In genomic region chr15:48710952-48711495, GRCh38 we compare ENCODE assay signal across 24 cellular contexts.
DNase-seq lines count a peak whose midpoint lies in the region; ATAC-seq and TF ChIP-seq lines count a peak whose summit lies in the region.
"Had no signal": no experiment of that assay in that cellular context is flagged by ENCODE, and none has a peak within 500 bp of the region (broad histone marks: within the 10 kb centered on the region; RNA-seq: fewer than 3 reads in every experiment).

No MANE protein-coding gene starts in this region.

- no peak for ATAC-seq in stimulated activated effector memory CD8-positive, alpha-beta T cell treated with anti-CD3 and anti-CD28 coated beads, Interleukin-12 subunit alpha, Interleukin-12 subunit beta, amount 100 ng/mL, for 72 hours
- ATAC-seq in natural killer cell: no peak
- ATAC-seq: activated T-helper 17 cell treated with anti-CD3 and anti-CD28 coated beads, Interleukin-2, amount 50 U/mL, for 72 hours; body of pancreas; left cardiac atrium; natural killer cell treated with Interleukin-12 subunit alpha and Interleukin-12 subunit beta and Interleukin-15 and Interleukin-18, amount 100 ng/mL, for 72 hours had no signal

- H3K4me3 Mint-ChIP-seq in stimulated activated effector memory CD8-positive, alpha-beta T cell treated with anti-CD3 and anti-CD28 coated beads, Interleukin-12 subunit alpha, Interleukin-12 subunit beta, amount 100 ng/mL, for 72 hours: no peak overlapping the region
- H3K4me3 Mint-ChIP-seq in natural killer cell: no peak overlapping the region
- H3K4me3 Mint-ChIP-seq: activated naive CD8-positive, alpha-beta T cell treated with anti-CD3 and anti-CD28 coated beads for 36 hours; activated T-helper 17 cell treated with anti-CD3 and anti-CD28 coated beads, Interleukin-2, amount 50 U/mL, for 72 hours; CD4-positive, alpha-beta T cell; natural killer cell treated with Interleukin-12 subunit alpha and Interleukin-12 subunit beta and Interleukin-15 and Interleukin-18, amount 100 ng/mL, for 72 hours had no signal

- H3K36me3 Mint-ChIP-seq in stimulated activated effector memory CD8-positive, alpha-beta T cell treated with anti-CD3 and anti-CD28 coated beads, Interleukin-12 subunit alpha, Interleukin-12 subunit beta, amount 100 ng/mL, for 72 hours: no peaks in the 10 kb centered on the region
- H3K36me3 Mint-ChIP-seq in natural killer cell: peaks cover 25% of the 10 kb centered on the region

- no peak overlapping the region for H3K27ac Mint-ChIP-seq in stimulated activated effector memory CD8-positive, alpha-beta T cell treated with anti-CD3 and anti-CD28 coated beads, Interleukin-12 subunit alpha, Interleukin-12 subunit beta, amount 100 ng/mL, for 72 hours
- no peak overlapping the region for H3K27ac Mint-ChIP-seq in natural killer cell
- H3K27ac Mint-ChIP-seq: activated naive CD8-positive, alpha-beta T cell treated with anti-CD3 and anti-CD28 coated beads for 36 hours; activated T-helper 17 cell treated with anti-CD3 and anti-CD28 coated beads, Interleukin-2, amount 50 U/mL, for 72 hours; CD4-positive, alpha-beta T cell; natural killer cell treated with Interleukin-12 subunit alpha and Interleukin-12 subunit beta and Interleukin-15 and Interleukin-18, amount 100 ng/mL, for 72 hours had no signal

- DNase-seq in HS-5 (ENCODE audit: low read depth) (peak; percentile 64), RPMI7951 (ENCODE audit: low read depth) (peak; percentile 71), foreskin fibroblast (peak; percentile 72 to 75), retinal pigment epithelial cell (ENCODE audit: low read depth) (peak; percentile 64), natural killer cell (no peak)
- no peak for DNase-seq in stimulated activated effector memory CD8-positive, alpha-beta T cell treated with anti-CD3 and anti-CD28 coated beads, Interleukin-12 subunit alpha, Interleukin-12 subunit beta, amount 100 ng/mL, for 72 hours (ENCODE audit: low spot score in 2 of 2)
- DNase-seq in NK-92 treated with Interleukin-12 subunit alpha and Interleukin-12 subunit beta, amount 100 ng/mL, for 24 hours (lab: John Stamatoyannopoulos, UW): no peak
- DNase-seq: activated CD4-positive, alpha-beta T cell treated with anti-CD3 and anti-CD28 coated beads, Interleukin-2, amount 50 U/mL, for 1 hour; activated naive CD8-positive, alpha-beta T cell treated with anti-CD3 and anti-CD28 coated beads for 36 hours; body of pancreas; CD4-positive, alpha-beta T cell; effector CD4-positive, alpha-beta T cell; KG1; left cardiac atrium; NCI-H1105; NCI-H2081; NCI-H510A; posterior cingulate gyrus; SK-N-SH; T-helper 2 cell; testis had no signal

- intact Hi-C loops in natural killer cell (cut with micrococcal nuclease): no loop called here

- no peak overlapping the region for H3K4me3 ChIP-seq in foreskin fibroblast (ENCODE audit: low read depth in 1 of 2, low read length in 2 of 2)
- no peak overlapping the region for H3K4me3 ChIP-seq in retinal pigment epithelial cell (ENCODE audit: low read length)
- H3K4me3 ChIP-seq: body of pancreas, testis, vagina had no signal

- peaks cover 9% of the 10 kb centered on the region for H3K9me3 Mint-ChIP-seq in stimulated activated effector memory CD8-positive, alpha-beta T cell treated with anti-CD3 and anti-CD28 coated beads, Interleukin-12 subunit alpha, Interleukin-12 subunit beta, amount 100 ng/mL, for 72 hours
- H3K9me3 Mint-ChIP-seq in natural killer cell: peaks cover 7 to 16% of the 10 kb centered on the region in 2 donors

- peaks cover 0 to 7% of the 10 kb centered on the region in 2 donors for H3K27me3 Mint-ChIP-seq in natural killer cell (ENCODE audit: low read depth in 2 of 2)
- H3K27me3 Mint-ChIP-seq: activated naive CD8-positive, alpha-beta T cell treated with anti-CD3 and anti-CD28 coated beads for 36 hours; CD4-positive, alpha-beta T cell had no signal

- no peaks in the 10 kb centered on the region for H3K4me1 Mint-ChIP-seq in stimulated activated effector memory CD8-positive, alpha-beta T cell treated with anti-CD3 and anti-CD28 coated beads, Interleukin-12 subunit alpha, Interleukin-12 subunit beta, amount 100 ng/mL, for 72 hours
- no peaks in the 10 kb centered on the region for H3K4me1 Mint-ChIP-seq in natural killer cell
- H3K4me1 Mint-ChIP-seq: activated naive CD8-positive, alpha-beta T cell treated with anti-CD3 and anti-CD28 coated beads for 36 hours; activated T-helper 17 cell treated with anti-CD3 and anti-CD28 coated beads, Interleukin-2, amount 50 U/mL, for 72 hours had no signal

- TF ChIP-seq CTCF in foreskin fibroblast (IDR thresholded peaks at IDR 0.05; ENCODE audit: low read depth, low read length): no peak
- TF ChIP-seq CTCF in retinal pigment epithelial cell (conservative IDR thresholded peaks at IDR 0.05; ENCODE audit: low read depth, low read length): no peak
- no peak for TF ChIP-seq CTCF in natural killer cell (IDR thresholded peaks at IDR 0.05)

Comparison
In these comparisons a context has a peak if more than half of its experiments do, and no peak if none do; other contexts are left out.
1. DNase-seq: peak in HS-5 (single experiment), RPMI7951 (single experiment), foreskin fibroblast (2 of 2) and retinal pigment epithelial cell (single experiment); none in stimulated activated effector memory CD8-positive, alpha-beta T cell treated with anti-CD3 and anti-CD28 coated beads, Interleukin-12 subunit alpha, Interleukin-12 subunit beta, amount 100 ng/mL, for 72 hours (0 of 2), NK-92 treated with Interleukin-12 subunit alpha and Interleukin-12 subunit beta, amount 100 ng/mL, for 24 hours (single experiment) and natural killer cell (single experiment).